In the genomic region with DNA sequence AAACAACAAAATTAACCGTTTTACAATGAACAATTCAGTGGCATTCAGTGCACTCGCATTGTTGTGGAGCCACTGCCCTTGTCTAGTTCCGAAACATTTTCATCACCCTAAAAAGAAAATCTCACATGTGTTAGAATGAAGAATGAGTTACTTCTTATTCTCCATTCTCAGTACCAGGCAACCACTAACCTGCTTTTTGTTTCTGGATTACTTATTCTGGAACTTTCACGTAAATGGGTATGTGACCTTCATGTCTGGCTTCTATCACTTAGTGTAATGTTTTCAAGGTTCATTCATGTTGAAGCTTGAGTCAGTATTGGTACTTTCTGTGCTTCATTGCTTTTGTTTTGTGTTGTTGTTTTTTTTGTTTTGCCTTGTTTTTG, we compare ENCODE assay signal across 13 cellular contexts. TPM values are rescaled to one million over a fixed set of nuclear protein-coding genes. Genes with fewer than 3 reads are reported as not detected.
DNase-seq lines count a peak whose midpoint lies in the region; ATAC-seq and TF ChIP-seq lines count a peak whose summit lies in the region.
"Had no signal": no experiment of that assay in that cellular context is flagged by ENCODE, and none has a peak within 500 bp of the region (broad histone marks: within the 10 kb centered on the region; RNA-seq: fewer than 3 reads in every experiment).

No MANE protein-coding gene starts in this region.

- H3K4me1 Mint-ChIP-seq in activated T-helper 1 cell treated with anti-CD3 and anti-CD28 coated beads, Interleukin-12 subunit alpha, Interleukin-12 subunit beta, Interleukin-2, Interleukin-4 antibody, amounts not matched to agents 30 ng/mL and 10 ng/mL and 1 ng/mL, durations not matched to agents 14 hours and 24 hours and 36 hours (ENCODE audit: low read depth) = peaks cover 22% of the 10 kb centered on the region

- H3K9me3 ChIP-seq in osteoblast (ENCODE audit: low read depth, low read length) = no peaks in the 10 kb centered on the region
- H3K9me3 ChIP-seq: right atrium auricular region, upper lobe of left lung had no signal

- H3K27ac Mint-ChIP-seq in activated T-helper 1 cell treated with anti-CD3 and anti-CD28 coated beads, Interleukin-12 subunit alpha, Interleukin-12 subunit beta, Interleukin-2, Interleukin-4 antibody, amounts not matched to agents 30 ng/mL and 10 ng/mL and 1 ng/mL, durations not matched to agents 14 hours and 24 hours and 36 hours = peak overlapping the region; percentile 72

- intact Hi-C loops in activated T-helper 1 cell treated with anti-CD3 and anti-CD28 coated beads, Interleukin-12 subunit alpha, Interleukin-12 subunit beta, Interleukin-2, Interleukin-4 antibody, amounts not matched to agents 30 ng/mL and 10 ng/mL and 1 ng/mL, durations not matched to agents 14 hours and 24 hours and 36 hours (cut with micrococcal nuclease) = no loop called here

- no peak for TF ChIP-seq CTCF in osteoblast (IDR thresholded peaks at IDR 0.05; ENCODE audit: extremely low read depth, low read depth, low read length)

- no peak overlapping the region for H3K4me3 ChIP-seq in osteoblast (ENCODE audit: insufficient read depth, low read length)
- H3K4me3 ChIP-seq: right atrium auricular region, upper lobe of left lung had no signal

- H3K27me3 ChIP-seq in osteoblast (ENCODE audit: insufficient read depth, low read length) = no peaks in the 10 kb centered on the region
- H3K27me3 ChIP-seq: right atrium auricular region, upper lobe of left lung had no signal

- H3K79me2 ChIP-seq in osteoblast (ENCODE audit: insufficient read depth, low read length) = peaks cover 96% of the 10 kb centered on the region

- no peak overlapping the region for H3K4me3 Mint-ChIP-seq in activated T-helper 1 cell treated with anti-CD3 and anti-CD28 coated beads, Interleukin-12 subunit alpha, Interleukin-12 subunit beta, Interleukin-2, Interleukin-4 antibody, amounts not matched to agents 30 ng/mL and 10 ng/mL and 1 ng/mL, durations not matched to agents 14 hours and 24 hours and 36 hours

- H3K4me2 ChIP-seq in osteoblast (ENCODE audit: insufficient read depth, low read length) = no peak overlapping the region

- no peaks in the 10 kb centered on the region for H3K4me1 ChIP-seq in osteoblast (ENCODE audit: insufficient read depth, low read length)

- peaks cover 64% of the 10 kb centered on the region for H4K20me1 ChIP-seq in osteoblast (ENCODE audit: insufficient read depth, low read length)

- peaks cover 7% of the 10 kb centered on the region for H3K36me3 Mint-ChIP-seq in activated T-helper 1 cell treated with anti-CD3 and anti-CD28 coated beads, Interleukin-12 subunit alpha, Interleukin-12 subunit beta, Interleukin-2, Interleukin-4 antibody, amounts not matched to agents 30 ng/mL and 10 ng/mL and 1 ng/mL, durations not matched to agents 14 hours and 24 hours and 36 hours (ENCODE audit: low read depth)

- no peaks in the 10 kb centered on the region for H3K27me3 Mint-ChIP-seq in activated T-helper 1 cell treated with anti-CD3 and anti-CD28 coated beads, Interleukin-12 subunit alpha, Interleukin-12 subunit beta, Interleukin-2, Interleukin-4 antibody, amounts not matched to agents 30 ng/mL and 10 ng/mL and 1 ng/mL, durations not matched to agents 14 hours and 24 hours and 36 hours (ENCODE audit: insufficient read depth)

- no peaks in the 10 kb centered on the region for H3K36me3 ChIP-seq in osteoblast (ENCODE audit: insufficient read depth, low read length)
- H3K36me3 ChIP-seq: right atrium auricular region, upper lobe of left lung had no signal

- peak; percentile 59 for ATAC-seq in GM18511 (IDR thresholded peaks at IDR 0.05; ENCODE audit: unreplicated experiment)
- peak; percentile 44 for ATAC-seq in GM21360 (IDR thresholded peaks at IDR 0.05; ENCODE audit: unreplicated experiment)
- ATAC-seq in HG03039 (IDR thresholded peaks at IDR 0.05; ENCODE audit: unreplicated experiment) = peak; percentile 47
- ATAC-seq in GM19324 (IDR thresholded peaks at IDR 0.05; ENCODE audit: low FRiP score, unreplicated experiment) = no peak

- no peak overlapping the region for H3K27ac ChIP-seq in osteoblast (ENCODE audit: low read depth, low read length)
- H3K27ac ChIP-seq: right atrium auricular region, upper lobe of left lung had no signal

- no peak for DNase-seq in activated T-helper 1 cell treated with anti-CD3 and anti-CD28 coated beads, Interleukin-12 subunit alpha, Interleukin-12 subunit beta, Interleukin-2, Interleukin-4 antibody, amounts not matched to agents 30 ng/mL and 10 ng/mL and 1 ng/mL, durations not matched to agents 14 hours and 24 hours and 36 hours (ENCODE audit: low spot score)
- no peak for DNase-seq in osteoblast (ENCODE audit: insufficient read length, low spot score, missing footprints)
- no peak for DNase-seq in SKM-1 treated with dmso at 0.1 percent for 144 hours (lab: John Stamatoyannopoulos, UW; ENCODE audit: unreplicated experiment)
- DNase-seq in NOMO-1 (lab: John Stamatoyannopoulos, UW; ENCODE audit: unreplicated experiment in 2 of 2) = no peak
- DNase-seq: activated gamma-delta T cell, COR-L47, NCI-H446, upper lobe of left lung had no signal

- H2AFZ ChIP-seq in osteoblast (ENCODE audit: low read length) = no peak overlapping the region

- no peaks in the 10 kb centered on the region for H3K9me3 Mint-ChIP-seq in activated T-helper 1 cell treated with anti-CD3 and anti-CD28 coated beads, Interleukin-12 subunit alpha, Interleukin-12 subunit beta, Interleukin-2, Interleukin-4 antibody, amounts not matched to agents 30 ng/mL and 10 ng/mL and 1 ng/mL, durations not matched to agents 14 hours and 24 hours and 36 hours

RNA-seq across cellular contexts. Expression of gene RCOR1, which starts 15.6 kb away (rescaled TPM):
- 23.9 and 25.2 TPM in 2 replicates for total RNA-seq in activated T-helper 1 cell treated with anti-CD3 and anti-CD28 coated beads, Interleukin-12 subunit alpha, Interleukin-12 subunit beta, Interleukin-2, Interleukin-4 antibody, amounts not matched to agents 30 ng/mL and 10 ng/mL and 1 ng/mL, durations not matched to agents 14 hours and 24 hours and 36 hours
- total RNA-seq in osteoblast = 11.6 and 13.3 TPM in 2 replicates
